Comparison of ENCODE assay signal across 1 cellular context in the genomic region with DNA sequence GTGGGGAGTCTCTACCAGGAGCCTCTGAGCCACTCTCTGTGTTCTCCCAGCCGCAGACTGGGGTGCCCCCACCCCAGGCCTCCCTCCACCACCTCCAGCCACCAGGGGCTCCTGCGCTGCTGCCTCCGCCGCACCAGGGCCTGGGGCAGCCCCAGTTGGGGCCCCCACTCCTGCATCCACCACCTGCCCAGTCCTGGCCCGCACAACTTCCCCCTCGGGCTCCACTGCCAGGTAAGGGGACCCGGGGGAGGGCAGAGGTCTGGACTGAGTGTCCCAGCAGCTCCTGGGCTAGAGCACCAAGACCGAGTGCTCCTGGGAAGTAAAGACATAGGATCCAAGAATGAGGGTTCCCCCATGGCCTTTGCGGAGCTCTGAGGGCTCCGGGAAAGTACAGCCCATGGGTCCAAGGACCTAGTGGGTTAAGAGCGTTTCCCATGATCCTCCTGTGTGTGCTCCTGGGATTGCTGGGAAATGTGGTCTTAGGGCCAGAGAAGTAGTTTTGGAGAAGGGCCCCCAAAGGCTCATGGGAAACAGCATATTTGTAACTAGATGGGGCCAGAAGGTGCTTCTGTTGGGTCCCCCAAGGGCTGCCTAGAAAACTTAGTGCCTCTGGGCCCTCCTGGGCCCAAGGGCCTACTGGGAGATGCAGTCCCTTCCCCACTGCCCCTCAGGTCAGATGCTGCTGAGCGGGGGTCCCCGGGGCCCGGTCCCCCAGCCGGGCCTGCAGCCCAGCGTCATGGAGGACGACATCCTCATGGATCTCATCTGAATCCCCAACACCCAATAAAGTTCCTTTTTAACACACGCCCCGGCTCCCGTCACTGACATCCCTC.
A peak's percentile ranks its signal among the peaks of the same experiment; 100 is the strongest.
TF ChIP-seq lines count a peak whose summit lies in the region.

No MANE protein-coding gene starts in this region.

TF ChIP-seq in HepG2, 621 proteins besides CTCF, POLR2A, EP300 and RAD21:
- TF ChIP-seq, protein P1, sequence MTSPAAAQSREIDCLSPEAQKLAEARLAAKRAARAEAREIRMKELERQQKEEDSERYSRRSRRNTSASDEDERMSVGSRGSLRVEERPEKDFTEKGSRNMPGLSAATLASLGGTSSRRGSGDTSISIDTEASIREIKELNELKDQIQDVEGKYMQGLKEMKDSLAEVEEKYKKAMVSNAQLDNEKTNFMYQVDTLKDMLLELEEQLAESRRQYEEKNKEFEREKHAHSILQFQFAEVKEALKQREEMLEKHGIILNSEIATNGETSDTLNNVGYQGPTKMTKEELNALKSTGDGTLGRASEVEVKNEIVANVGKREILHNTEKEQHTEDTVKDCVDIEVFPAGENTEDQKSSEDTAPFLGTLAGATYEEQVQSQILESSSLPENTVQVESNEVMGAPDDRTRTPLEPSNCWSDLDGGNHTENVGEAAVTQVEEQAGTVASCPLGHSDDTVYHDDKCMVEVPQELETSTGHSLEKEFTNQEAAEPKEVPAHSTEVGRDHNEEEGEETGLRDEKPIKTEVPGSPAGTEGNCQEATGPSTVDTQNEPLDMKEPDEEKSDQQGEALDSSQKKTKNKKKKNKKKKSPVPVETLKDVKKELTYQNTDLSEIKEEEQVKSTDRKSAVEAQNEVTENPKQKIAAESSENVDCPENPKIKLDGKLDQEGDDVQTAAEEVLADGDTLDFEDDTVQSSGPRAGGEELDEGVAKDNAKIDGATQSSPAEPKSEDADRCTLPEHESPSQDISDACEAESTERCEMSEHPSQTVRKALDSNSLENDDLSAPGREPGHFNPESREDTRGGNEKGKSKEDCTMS (CRISPR knock-in tag; conservative IDR thresholded peaks at IDR 0.05): no peak
- TF ChIP-seq FOXA1 (IDR thresholded peaks at IDR 0.05) (no peak), FOXA1 (CRISPR knock-in tag; IDR thresholded peaks at IDR 0.05) (no peak), ZNF143 (CRISPR knock-in tag; IDR thresholded peaks at IDR 0.05) (peak; percentile 70), TOE1 (CRISPR knock-in tag; IDR thresholded peaks at IDR 0.05) (no peak)
